In genomic region chr1:92877792-92878191, GRCh38 we compare ENCODE assay signal across 9 cellular contexts. TPM values are rescaled to one million over a fixed set of nuclear protein-coding genes. Genes with fewer than 3 reads are reported as not detected.
DNase-seq lines count a peak whose midpoint lies in the region; ATAC-seq and TF ChIP-seq lines count a peak whose summit lies in the region.
"Had no signal": no experiment of that assay in that cellular context is flagged by ENCODE, and none has a peak within 500 bp of the region (broad histone marks: within the 10 kb centered on the region; RNA-seq: fewer than 3 reads in every experiment).

No MANE protein-coding gene starts in this region.

- H3K36me3 Mint-ChIP-seq in activated T-cell treated with anti-CD3 and anti-CD28 coated beads, Interleukin-2, amount 50 U/mL, for 72 hours (ENCODE audit: insufficient read depth in 2 of 2) = peaks cover 0 to 15% of the 10 kb centered on the region in 2 donors
- peaks cover 27 to 35% of the 10 kb centered on the region in 2 donors for H3K36me3 Mint-ChIP-seq in stimulated activated naive B cell treated with anti-CD40 and anti-IgM and Interleukin-4, amounts not matched to agents 10 μg/mL and 1 μg/mL and 100 μg/mL, for 72 hours

- peak overlapping the region in 1 of 2 donors; percentile 80 for H3K4me3 Mint-ChIP-seq in activated T-cell treated with anti-CD3 and anti-CD28 coated beads, Interleukin-2, amount 50 U/mL, for 72 hours
- H3K4me3 Mint-ChIP-seq in stimulated activated naive B cell treated with anti-CD40 and anti-IgM and Interleukin-4, amounts not matched to agents 10 μg/mL and 1 μg/mL and 100 μg/mL, for 72 hours = no peak overlapping the region

- no peak overlapping the region for H3K27ac ChIP-seq in brain microvascular endothelial cell
- H3K27ac ChIP-seq in substantia nigra (ENCODE audit: low read depth, low read length, poor library complexity, severe bottlenecking) = peak overlapping the region; percentile 95
- H3K27ac ChIP-seq: thyroid gland had no signal

- no peaks in the 10 kb centered on the region for H3K27me3 ChIP-seq in brain microvascular endothelial cell (replicated peaks)
- H3K27me3 ChIP-seq: thyroid gland had no signal

- H3K27me3 Mint-ChIP-seq in activated T-cell treated with anti-CD3 and anti-CD28 coated beads, Interleukin-2, amount 50 U/mL, for 72 hours (ENCODE audit: low read depth) = no peaks in the 10 kb centered on the region
- no peaks in the 10 kb centered on the region for H3K27me3 Mint-ChIP-seq in stimulated activated naive B cell treated with anti-CD40 and anti-IgM and Interleukin-4, amounts not matched to agents 10 μg/mL and 1 μg/mL and 100 μg/mL, for 72 hours

- no peak for ATAC-seq in activated T-cell treated with anti-CD3 and anti-CD28 coated beads, Interleukin-2, amount 50 U/mL, for 72 hours (replicated peaks in 1 of 2)
- ATAC-seq in GM18517 (IDR thresholded peaks at IDR 0.05; ENCODE audit: unreplicated experiment) (no peak), HG02884 (IDR thresholded peaks at IDR 0.05; ENCODE audit: unreplicated experiment) (no peak)
- ATAC-seq in stimulated activated naive B cell treated with anti-CD40 and anti-IgM and Interleukin-4, amounts not matched to agents 10 μg/mL and 1 μg/mL and 100 μg/mL, for 72 hours (replicated peaks) = no peak

- no peak for TF ChIP-seq CTCF in brain microvascular endothelial cell (IDR thresholded peaks at IDR 0.05; ENCODE audit: low read depth, low read length, missing control alignments)

- H3K27ac Mint-ChIP-seq in activated T-cell treated with anti-CD3 and anti-CD28 coated beads, Interleukin-2, amount 50 U/mL, for 72 hours = peak overlapping the region; percentile 95
- no peak overlapping the region for H3K27ac Mint-ChIP-seq in stimulated activated naive B cell treated with anti-CD40 and anti-IgM and Interleukin-4, amounts not matched to agents 10 μg/mL and 1 μg/mL and 100 μg/mL, for 72 hours

- no peak for DNase-seq in activated T-cell treated with anti-CD3 and anti-CD28 coated beads, Interleukin-2, amount 50 U/mL, for 72 hours
- DNase-seq in activated T-cell treated with anti-CD3 and anti-CD28 coated beads for 4 hours (no peak), NCI-H1930 (lab: John Stamatoyannopoulos, UW) (peak; percentile 69 to 75), brain microvascular endothelial cell (peak; percentile 5), substantia nigra (lab: John Stamatoyannopoulos, UW) (peak in 2 of 49 donors; percentile 31 to 74)
- DNase-seq in stimulated activated naive B cell treated with anti-CD40 and anti-IgM and Interleukin-4, amounts not matched to agents 10 μg/mL and 1 μg/mL and 100 μg/mL, for 72 hours = no peak
- DNase-seq: thyroid gland had no signal

- H3K4me1 Mint-ChIP-seq in activated T-cell treated with anti-CD3 and anti-CD28 coated beads, Interleukin-2, amount 50 U/mL, for 72 hours (ENCODE audit: low read depth) = peaks cover 19% of the 10 kb centered on the region
- H3K4me1 Mint-ChIP-seq in stimulated activated naive B cell treated with anti-CD40 and anti-IgM and Interleukin-4, amounts not matched to agents 10 μg/mL and 1 μg/mL and 100 μg/mL, for 72 hours = peaks cover 6 to 22% of the 10 kb centered on the region in 2 donors

- in situ Hi-C loops in brain microvascular endothelial cell (cut with HindIII; ENCODE audit: low pct_ligation_motif_present, low sequenced_read_pairs) = no loop called here

- no peak overlapping the region for H3K4me3 ChIP-seq in brain microvascular endothelial cell (ENCODE audit: low read depth, low read length)
- H3K4me3 ChIP-seq: thyroid gland had no signal

- no peaks in the 10 kb centered on the region for H3K36me3 ChIP-seq in brain microvascular endothelial cell (replicated peaks)
- H3K36me3 ChIP-seq: thyroid gland had no signal

- H3K9me3 Mint-ChIP-seq in activated T-cell treated with anti-CD3 and anti-CD28 coated beads, Interleukin-2, amount 50 U/mL, for 72 hours = no peaks in the 10 kb centered on the region
- H3K9me3 Mint-ChIP-seq in stimulated activated naive B cell treated with anti-CD40 and anti-IgM and Interleukin-4, amounts not matched to agents 10 μg/mL and 1 μg/mL and 100 μg/mL, for 72 hours = no peaks in the 10 kb centered on the region

RNA-seq across cellular contexts. Expression of gene RPL5, which starts 46.0 kb away (rescaled TPM):
- 1,000 to 10,000 TPM; 1,534 to 1,619 TPM for total RNA-seq in activated T-cell treated with anti-CD3 and anti-CD28 coated beads, Interleukin-2, amount 50 U/mL, for 72 hours

Comparison
In these comparisons a context has a peak if more than half of its experiments do, and no peak if none do; other contexts are left out.
1. DNase-seq: peak in NCI-H1930 (2 of 2) and brain microvascular endothelial cell (single experiment); none in activated T-cell treated with anti-CD3 and anti-CD28 coated beads, Interleukin-2, amount 50 U/mL, for 72 hours (0 of 2), activated T-cell treated with anti-CD3 and anti-CD28 coated beads for 4 hours (single experiment) and stimulated activated naive B cell treated with anti-CD40 and anti-IgM and Interleukin-4, amounts not matched to agents 10 μg/mL and 1 μg/mL and 100 μg/mL, for 72 hours (single experiment).